Comparison of ENCODE assay signal across 9 cellular contexts in genomic region chr4:56995525-56995924, GRCh38. TPM values are rescaled to one million over a fixed set of nuclear protein-coding genes. Genes with fewer than 3 reads are reported as not detected.
DNase-seq lines count a peak whose midpoint lies in the region; ATAC-seq lines count a peak whose summit lies in the region.
"Had no signal": no experiment of that assay in that cellular context is flagged by ENCODE, and none has a peak within 500 bp of the region (broad histone marks: within the 10 kb centered on the region; RNA-seq: fewer than 3 reads in every experiment).

No MANE protein-coding gene starts in this region.

- DNase-seq in EH (ENCODE audit: low read depth) (peak; percentile 53), anterior cingulate cortex (lab: John Stamatoyannopoulos, UW) (peak; percentile 3 to 89 (median 64)), Right ventricle myocardium superior (peak; percentile 80), putamen (ENCODE audit: low spot score) (peak; percentile 83), iPS-NIHi11 (ENCODE audit: low spot score) (no peak), KBM-7 (no peak), SK-N-DZ (ENCODE audit: low spot score) (no peak), NK-92 (lab: John Stamatoyannopoulos, UW; ENCODE audit: unreplicated experiment) (no peak)
- DNase-seq: activated effector memory CD4-positive, alpha-beta T cell treated with anti-CD3 and anti-CD28 coated beads, Interleukin-2, amount 50 U/mL, for 16 hours had no signal

- in situ Hi-C loops in KBM-7 (cut with MboI; ENCODE audit: low pct_unique_long_range_greater_than_20kb, low sequenced_read_pairs), result no loop called here

- intact Hi-C loops in Right ventricle myocardium superior (cut with DNase I), result no loop called here

- peak; percentile 97 for ATAC-seq in Right ventricle myocardium superior (ENCODE audit: poor library complexity)

RNA-seq across cellular contexts. Expression of gene POLR2B, which starts 16.8 kb away (rescaled TPM):
- total RNA-seq in Right ventricle myocardium superior, result 71.6 TPM
- 144 and 170 TPM in 2 replicates for polyA plus RNA-seq in SK-N-DZ (2014; cell fraction: cytosol; rRNA removed)
- 174 and 208 TPM in 2 replicates for polyA plus RNA-seq in SK-N-DZ (2014; cell fraction: nucleus; rRNA removed)

RNA-seq across cellular contexts. Expression of gene NOA1, which starts 18.1 kb away (rescaled TPM):
- 11.5 TPM for total RNA-seq in Right ventricle myocardium superior
- polyA plus RNA-seq in SK-N-DZ (2014; cell fraction: cytosol; rRNA removed), result 18.2 and 22.8 TPM in 2 replicates
- 14.9 and 20.8 TPM in 2 replicates for polyA plus RNA-seq in SK-N-DZ (2014; cell fraction: nucleus; rRNA removed)

Comparison
In these comparisons a context has a peak if more than half of its experiments do, and no peak if none do; other contexts are left out.
1. DNase-seq: peak in EH (single experiment), anterior cingulate cortex (58 of 58), Right ventricle myocardium superior (single experiment) and putamen (single experiment); none in iPS-NIHi11 (single experiment), KBM-7 (single experiment), SK-N-DZ (single experiment) and NK-92 (single experiment).